Comparison of ENCODE assay signal across 2 cellular contexts in the genomic region with DNA sequence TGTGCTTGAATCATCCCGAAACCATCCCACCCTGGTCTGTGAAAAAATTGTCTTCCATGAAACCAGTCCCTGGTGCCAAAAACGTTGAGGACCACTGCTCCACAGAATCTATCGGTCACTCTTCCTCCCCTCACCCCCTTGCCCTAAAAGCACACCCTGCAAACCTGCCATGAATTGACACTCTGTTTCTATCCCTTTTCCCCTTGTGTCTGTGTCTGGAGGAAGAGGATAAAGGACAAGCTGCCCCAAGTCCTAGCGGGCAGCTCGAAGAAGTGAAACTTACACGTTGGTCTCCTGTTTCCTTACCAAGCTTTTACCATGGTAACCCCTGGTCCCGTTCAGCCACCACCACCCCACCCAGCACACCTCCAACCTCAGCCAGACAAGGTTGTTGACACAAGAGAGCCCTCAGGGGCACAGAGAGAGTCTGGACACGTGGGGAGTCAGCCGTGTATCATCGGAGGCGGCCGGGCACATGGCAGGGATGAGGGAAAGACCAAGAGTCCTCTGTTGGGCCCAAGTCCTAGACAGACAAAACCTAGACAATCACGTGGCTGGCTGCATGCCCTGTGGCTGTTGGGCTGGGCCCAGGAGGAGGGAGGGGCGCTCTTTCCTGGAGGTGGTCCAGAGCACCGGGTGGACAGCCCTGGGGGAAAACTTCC.
TF ChIP-seq lines count a peak whose summit lies in the region.

No MANE protein-coding gene starts in this region.

TF ChIP-seq in Ishikawa, 13 proteins besides CTCF, POLR2A, EP300 and RAD21:
- TF ChIP-seq TAF1 (IDR thresholded peaks at IDR 0.05; ENCODE audit: low read depth) (no peak), ZBTB7A (IDR thresholded peaks at IDR 0.05; ENCODE audit: low read depth) (no peak), CEBPB (IDR thresholded peaks at IDR 0.05) (no peak), NFIC (IDR thresholded peaks at IDR 0.05) (peak; percentile 56), YY1 (IDR thresholded peaks at IDR 0.05; ENCODE audit: low read depth) (no peak), CREB1 (IDR thresholded peaks at IDR 0.05; ENCODE audit: low read depth) (no peak)
- TF ChIP-seq, protein P1, sequence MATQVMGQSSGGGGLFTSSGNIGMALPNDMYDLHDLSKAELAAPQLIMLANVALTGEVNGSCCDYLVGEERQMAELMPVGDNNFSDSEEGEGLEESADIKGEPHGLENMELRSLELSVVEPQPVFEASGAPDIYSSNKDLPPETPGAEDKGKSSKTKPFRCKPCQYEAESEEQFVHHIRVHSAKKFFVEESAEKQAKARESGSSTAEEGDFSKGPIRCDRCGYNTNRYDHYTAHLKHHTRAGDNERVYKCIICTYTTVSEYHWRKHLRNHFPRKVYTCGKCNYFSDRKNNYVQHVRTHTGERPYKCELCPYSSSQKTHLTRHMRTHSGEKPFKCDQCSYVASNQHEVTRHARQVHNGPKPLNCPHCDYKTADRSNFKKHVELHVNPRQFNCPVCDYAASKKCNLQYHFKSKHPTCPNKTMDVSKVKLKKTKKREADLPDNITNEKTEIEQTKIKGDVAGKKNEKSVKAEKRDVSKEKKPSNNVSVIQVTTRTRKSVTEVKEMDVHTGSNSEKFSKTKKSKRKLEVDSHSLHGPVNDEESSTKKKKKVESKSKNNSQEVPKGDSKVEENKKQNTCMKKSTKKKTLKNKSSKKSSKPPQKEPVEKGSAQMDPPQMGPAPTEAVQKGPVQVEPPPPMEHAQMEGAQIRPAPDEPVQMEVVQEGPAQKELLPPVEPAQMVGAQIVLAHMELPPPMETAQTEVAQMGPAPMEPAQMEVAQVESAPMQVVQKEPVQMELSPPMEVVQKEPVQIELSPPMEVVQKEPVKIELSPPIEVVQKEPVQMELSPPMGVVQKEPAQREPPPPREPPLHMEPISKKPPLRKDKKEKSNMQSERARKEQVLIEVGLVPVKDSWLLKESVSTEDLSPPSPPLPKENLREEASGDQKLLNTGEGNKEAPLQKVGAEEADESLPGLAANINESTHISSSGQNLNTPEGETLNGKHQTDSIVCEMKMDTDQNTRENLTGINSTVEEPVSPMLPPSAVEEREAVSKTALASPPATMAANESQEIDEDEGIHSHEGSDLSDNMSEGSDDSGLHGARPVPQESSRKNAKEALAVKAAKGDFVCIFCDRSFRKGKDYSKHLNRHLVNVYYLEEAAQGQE (IDR thresholded peaks at IDR 0.05; ENCODE audit: low read depth): no peak
- TF ChIP-seq, protein P2, sequence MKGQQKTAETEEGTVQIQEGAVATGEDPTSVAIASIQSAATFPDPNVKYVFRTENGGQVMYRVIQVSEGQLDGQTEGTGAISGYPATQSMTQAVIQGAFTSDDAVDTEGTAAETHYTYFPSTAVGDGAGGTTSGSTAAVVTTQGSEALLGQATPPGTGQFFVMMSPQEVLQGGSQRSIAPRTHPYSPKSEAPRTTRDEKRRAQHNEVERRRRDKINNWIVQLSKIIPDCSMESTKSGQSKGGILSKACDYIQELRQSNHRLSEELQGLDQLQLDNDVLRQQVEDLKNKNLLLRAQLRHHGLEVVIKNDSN (IDR thresholded peaks at IDR 0.05): peak; percentile 82
- TF ChIP-seq, protein P3, sequence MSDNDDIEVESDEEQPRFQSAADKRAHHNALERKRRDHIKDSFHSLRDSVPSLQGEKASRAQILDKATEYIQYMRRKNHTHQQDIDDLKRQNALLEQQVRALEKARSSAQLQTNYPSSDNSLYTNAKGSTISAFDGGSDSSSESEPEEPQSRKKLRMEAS (IDR thresholded peaks at IDR 0.05): peak; percentile 73

TF ChIP-seq in HepG2, 621 proteins besides CTCF, POLR2A, EP300 and RAD21 (continues in another document):
- TF ChIP-seq, protein P4, sequence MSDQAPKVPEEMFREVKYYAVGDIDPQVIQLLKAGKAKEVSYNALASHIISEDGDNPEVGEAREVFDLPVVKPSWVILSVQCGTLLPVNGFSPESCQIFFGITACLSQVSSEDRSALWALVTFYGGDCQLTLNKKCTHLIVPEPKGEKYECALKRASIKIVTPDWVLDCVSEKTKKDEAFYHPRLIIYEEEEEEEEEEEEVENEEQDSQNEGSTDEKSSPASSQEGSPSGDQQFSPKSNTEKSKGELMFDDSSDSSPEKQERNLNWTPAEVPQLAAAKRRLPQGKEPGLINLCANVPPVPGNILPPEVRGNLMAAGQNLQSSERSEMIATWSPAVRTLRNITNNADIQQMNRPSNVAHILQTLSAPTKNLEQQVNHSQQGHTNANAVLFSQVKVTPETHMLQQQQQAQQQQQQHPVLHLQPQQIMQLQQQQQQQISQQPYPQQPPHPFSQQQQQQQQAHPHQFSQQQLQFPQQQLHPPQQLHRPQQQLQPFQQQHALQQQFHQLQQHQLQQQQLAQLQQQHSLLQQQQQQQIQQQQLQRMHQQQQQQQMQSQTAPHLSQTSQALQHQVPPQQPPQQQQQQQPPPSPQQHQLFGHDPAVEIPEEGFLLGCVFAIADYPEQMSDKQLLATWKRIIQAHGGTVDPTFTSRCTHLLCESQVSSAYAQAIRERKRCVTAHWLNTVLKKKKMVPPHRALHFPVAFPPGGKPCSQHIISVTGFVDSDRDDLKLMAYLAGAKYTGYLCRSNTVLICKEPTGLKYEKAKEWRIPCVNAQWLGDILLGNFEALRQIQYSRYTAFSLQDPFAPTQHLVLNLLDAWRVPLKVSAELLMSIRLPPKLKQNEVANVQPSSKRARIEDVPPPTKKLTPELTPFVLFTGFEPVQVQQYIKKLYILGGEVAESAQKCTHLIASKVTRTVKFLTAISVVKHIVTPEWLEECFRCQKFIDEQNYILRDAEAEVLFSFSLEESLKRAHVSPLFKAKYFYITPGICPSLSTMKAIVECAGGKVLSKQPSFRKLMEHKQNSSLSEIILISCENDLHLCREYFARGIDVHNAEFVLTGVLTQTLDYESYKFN (CRISPR knock-in tag; conservative IDR thresholded peaks at IDR 0.05): no peak; the same call in 1 of the 2 replicates
- TF ChIP-seq ZNF274 (CRISPR knock-in tag; IDR thresholded peaks at IDR 0.05) (peak; percentile 79), ZNF616 (CRISPR knock-in tag; IDR thresholded peaks at IDR 0.05; ENCODE audit: low read depth) (0 out of 2 replicates have a peak, but pooled peaks have one; percentile 39), ZNF747 (CRISPR knock-in tag; IDR thresholded peaks at IDR 0.05; ENCODE audit: borderline replicate concordance) (0 out of 2 replicates have a peak, but pooled peaks have one; percentile 31), ATM (IDR thresholded peaks at IDR 0.05; ENCODE audit: borderline replicate concordance) (no peak), PHF20 (CRISPR knock-in tag; IDR thresholded peaks at IDR 0.05) (no peak), ZSCAN12 (CRISPR knock-in tag; IDR thresholded peaks at IDR 0.05) (no peak), ZEB1 (IDR thresholded peaks at IDR 0.05; ENCODE audit: insufficient replicate concordance, low read depth) (no peak), ZNF510 (CRISPR knock-in tag; IDR thresholded peaks at IDR 0.05; ENCODE audit: low read depth) (0 out of 2 replicates have a peak, but pooled peaks have one; percentile 12), ZNF605 (CRISPR knock-in tag; IDR thresholded peaks at IDR 0.05) (peak; percentile 9; the same call in 1 of the 2 replicates), MEIS1 (CRISPR knock-in tag; IDR thresholded peaks at IDR 0.05; ENCODE audit: borderline replicate concordance) (peak; percentile 64; the same call in 1 of the 2 replicates), YEATS2 (CRISPR knock-in tag; IDR thresholded peaks at IDR 0.05; ENCODE audit: borderline replicate concordance) (peak; percentile 14; the same call in 1 of the 2 replicates), NR2C2 (CRISPR knock-in tag; IDR thresholded peaks at IDR 0.05; ENCODE audit: borderline replicate concordance) (no peak), NCOA1 (CRISPR knock-in tag; IDR thresholded peaks at IDR 0.05) (no peak), ZNF335 (CRISPR knock-in tag; IDR thresholded peaks at IDR 0.05) (peak; percentile 30; the same call in 1 of the 2 replicates), KDM2A (CRISPR knock-in tag; IDR thresholded peaks at IDR 0.05; ENCODE audit: borderline replicate concordance, low read depth) (peak; percentile 31; the same call in 1 of the 2 replicates), KLF12 (CRISPR knock-in tag; IDR thresholded peaks at IDR 0.05; ENCODE audit: borderline replicate concordance) (no peak), CAMTA2 (CRISPR knock-in tag; IDR thresholded peaks at IDR 0.05; ENCODE audit: borderline replicate concordance) (no peak), IKZF4 (CRISPR knock-in tag; IDR thresholded peaks at IDR 0.05; ENCODE audit: borderline replicate concordance, low read depth, not compliant biosample characterization) (peak; percentile 17), ZNF20 (CRISPR knock-in tag; IDR thresholded peaks at IDR 0.05) (0 out of 2 replicates have a peak, but pooled peaks have one; percentile 4), PLRG1 (conservative IDR thresholded peaks at IDR 0.05) (no peak), ZNF891 (CRISPR knock-in tag; IDR thresholded peaks at IDR 0.05) (no peak; the same call in 1 of the 2 replicates), IKZF1 (IDR thresholded peaks at IDR 0.05) (no peak), ZSCAN21 (CRISPR knock-in tag; IDR thresholded peaks at IDR 0.05; ENCODE audit: borderline replicate concordance) (peak; percentile 55; the same call in 1 of the 2 replicates)
- TF ChIP-seq, protein P5, sequence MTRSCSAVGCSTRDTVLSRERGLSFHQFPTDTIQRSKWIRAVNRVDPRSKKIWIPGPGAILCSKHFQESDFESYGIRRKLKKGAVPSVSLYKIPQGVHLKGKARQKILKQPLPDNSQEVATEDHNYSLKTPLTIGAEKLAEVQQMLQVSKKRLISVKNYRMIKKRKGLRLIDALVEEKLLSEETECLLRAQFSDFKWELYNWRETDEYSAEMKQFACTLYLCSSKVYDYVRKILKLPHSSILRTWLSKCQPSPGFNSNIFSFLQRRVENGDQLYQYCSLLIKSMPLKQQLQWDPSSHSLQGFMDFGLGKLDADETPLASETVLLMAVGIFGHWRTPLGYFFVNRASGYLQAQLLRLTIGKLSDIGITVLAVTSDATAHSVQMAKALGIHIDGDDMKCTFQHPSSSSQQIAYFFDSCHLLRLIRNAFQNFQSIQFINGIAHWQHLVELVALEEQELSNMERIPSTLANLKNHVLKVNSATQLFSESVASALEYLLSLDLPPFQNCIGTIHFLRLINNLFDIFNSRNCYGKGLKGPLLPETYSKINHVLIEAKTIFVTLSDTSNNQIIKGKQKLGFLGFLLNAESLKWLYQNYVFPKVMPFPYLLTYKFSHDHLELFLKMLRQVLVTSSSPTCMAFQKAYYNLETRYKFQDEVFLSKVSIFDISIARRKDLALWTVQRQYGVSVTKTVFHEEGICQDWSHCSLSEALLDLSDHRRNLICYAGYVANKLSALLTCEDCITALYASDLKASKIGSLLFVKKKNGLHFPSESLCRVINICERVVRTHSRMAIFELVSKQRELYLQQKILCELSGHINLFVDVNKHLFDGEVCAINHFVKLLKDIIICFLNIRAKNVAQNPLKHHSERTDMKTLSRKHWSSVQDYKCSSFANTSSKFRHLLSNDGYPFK (CRISPR knock-in tag; IDR thresholded peaks at IDR 0.05; ENCODE audit: borderline replicate concordance): no peak
- TF ChIP-seq, protein P6, sequence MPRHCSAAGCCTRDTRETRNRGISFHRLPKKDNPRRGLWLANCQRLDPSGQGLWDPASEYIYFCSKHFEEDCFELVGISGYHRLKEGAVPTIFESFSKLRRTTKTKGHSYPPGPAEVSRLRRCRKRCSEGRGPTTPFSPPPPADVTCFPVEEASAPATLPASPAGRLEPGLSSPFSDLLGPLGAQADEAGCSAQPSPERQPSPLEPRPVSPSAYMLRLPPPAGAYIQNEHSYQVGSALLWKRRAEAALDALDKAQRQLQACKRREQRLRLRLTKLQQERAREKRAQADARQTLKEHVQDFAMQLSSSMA (CRISPR knock-in tag; IDR thresholded peaks at IDR 0.05): no peak
- TF ChIP-seq, protein P7, sequence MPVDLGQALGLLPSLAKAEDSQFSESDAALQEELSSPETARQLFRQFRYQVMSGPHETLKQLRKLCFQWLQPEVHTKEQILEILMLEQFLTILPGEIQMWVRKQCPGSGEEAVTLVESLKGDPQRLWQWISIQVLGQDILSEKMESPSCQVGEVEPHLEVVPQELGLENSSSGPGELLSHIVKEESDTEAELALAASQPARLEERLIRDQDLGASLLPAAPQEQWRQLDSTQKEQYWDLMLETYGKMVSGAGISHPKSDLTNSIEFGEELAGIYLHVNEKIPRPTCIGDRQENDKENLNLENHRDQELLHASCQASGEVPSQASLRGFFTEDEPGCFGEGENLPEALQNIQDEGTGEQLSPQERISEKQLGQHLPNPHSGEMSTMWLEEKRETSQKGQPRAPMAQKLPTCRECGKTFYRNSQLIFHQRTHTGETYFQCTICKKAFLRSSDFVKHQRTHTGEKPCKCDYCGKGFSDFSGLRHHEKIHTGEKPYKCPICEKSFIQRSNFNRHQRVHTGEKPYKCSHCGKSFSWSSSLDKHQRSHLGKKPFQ (CRISPR knock-in tag; IDR thresholded peaks at IDR 0.05; ENCODE audit: insufficient replicate concordance): no peak
- TF ChIP-seq, protein P8, sequence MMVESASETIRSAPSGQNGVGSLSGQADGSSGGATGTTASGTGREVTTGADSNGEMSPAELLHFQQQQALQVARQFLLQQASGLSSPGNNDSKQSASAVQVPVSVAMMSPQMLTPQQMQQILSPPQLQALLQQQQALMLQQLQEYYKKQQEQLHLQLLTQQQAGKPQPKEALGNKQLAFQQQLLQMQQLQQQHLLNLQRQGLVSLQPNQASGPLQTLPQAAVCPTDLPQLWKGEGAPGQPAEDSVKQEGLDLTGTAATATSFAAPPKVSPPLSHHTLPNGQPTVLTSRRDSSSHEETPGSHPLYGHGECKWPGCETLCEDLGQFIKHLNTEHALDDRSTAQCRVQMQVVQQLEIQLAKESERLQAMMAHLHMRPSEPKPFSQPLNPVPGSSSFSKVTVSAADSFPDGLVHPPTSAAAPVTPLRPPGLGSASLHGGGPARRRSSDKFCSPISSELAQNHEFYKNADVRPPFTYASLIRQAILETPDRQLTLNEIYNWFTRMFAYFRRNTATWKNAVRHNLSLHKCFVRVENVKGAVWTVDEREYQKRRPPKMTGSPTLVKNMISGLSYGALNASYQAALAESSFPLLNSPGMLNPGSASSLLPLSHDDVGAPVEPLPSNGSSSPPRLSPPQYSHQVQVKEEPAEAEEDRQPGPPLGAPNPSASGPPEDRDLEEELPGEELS (CRISPR knock-in tag; IDR thresholded peaks at IDR 0.05): peak; percentile 48; the same call in 1 of the 2 replicates
- TF ChIP-seq, protein P9, sequence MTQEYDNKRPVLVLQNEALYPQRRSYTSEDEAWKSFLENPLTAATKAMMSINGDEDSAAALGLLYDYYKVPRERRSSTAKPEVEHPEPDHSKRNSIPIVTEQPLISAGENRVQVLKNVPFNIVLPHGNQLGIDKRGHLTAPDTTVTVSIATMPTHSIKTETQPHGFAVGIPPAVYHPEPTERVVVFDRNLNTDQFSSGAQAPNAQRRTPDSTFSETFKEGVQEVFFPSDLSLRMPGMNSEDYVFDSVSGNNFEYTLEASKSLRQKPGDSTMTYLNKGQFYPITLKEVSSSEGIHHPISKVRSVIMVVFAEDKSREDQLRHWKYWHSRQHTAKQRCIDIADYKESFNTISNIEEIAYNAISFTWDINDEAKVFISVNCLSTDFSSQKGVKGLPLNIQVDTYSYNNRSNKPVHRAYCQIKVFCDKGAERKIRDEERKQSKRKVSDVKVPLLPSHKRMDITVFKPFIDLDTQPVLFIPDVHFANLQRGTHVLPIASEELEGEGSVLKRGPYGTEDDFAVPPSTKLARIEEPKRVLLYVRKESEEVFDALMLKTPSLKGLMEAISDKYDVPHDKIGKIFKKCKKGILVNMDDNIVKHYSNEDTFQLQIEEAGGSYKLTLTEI (CRISPR knock-in tag; conservative IDR thresholded peaks at IDR 0.05): no peak
- TF ChIP-seq, protein P10, sequence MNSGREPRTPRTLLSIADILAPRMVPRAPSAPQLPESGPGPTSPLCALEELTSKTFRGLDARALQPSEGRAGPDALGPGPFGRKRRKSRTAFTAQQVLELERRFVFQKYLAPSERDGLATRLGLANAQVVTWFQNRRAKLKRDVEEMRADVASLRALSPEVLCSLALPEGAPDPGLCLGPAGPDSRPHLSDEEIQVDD (CRISPR knock-in tag; IDR thresholded peaks at IDR 0.05; ENCODE audit: borderline replicate concordance): peak; percentile 31; the same call in 1 of the 2 replicates
